Comparison of ENCODE assay signal across 15 cellular contexts in the genomic region with DNA sequence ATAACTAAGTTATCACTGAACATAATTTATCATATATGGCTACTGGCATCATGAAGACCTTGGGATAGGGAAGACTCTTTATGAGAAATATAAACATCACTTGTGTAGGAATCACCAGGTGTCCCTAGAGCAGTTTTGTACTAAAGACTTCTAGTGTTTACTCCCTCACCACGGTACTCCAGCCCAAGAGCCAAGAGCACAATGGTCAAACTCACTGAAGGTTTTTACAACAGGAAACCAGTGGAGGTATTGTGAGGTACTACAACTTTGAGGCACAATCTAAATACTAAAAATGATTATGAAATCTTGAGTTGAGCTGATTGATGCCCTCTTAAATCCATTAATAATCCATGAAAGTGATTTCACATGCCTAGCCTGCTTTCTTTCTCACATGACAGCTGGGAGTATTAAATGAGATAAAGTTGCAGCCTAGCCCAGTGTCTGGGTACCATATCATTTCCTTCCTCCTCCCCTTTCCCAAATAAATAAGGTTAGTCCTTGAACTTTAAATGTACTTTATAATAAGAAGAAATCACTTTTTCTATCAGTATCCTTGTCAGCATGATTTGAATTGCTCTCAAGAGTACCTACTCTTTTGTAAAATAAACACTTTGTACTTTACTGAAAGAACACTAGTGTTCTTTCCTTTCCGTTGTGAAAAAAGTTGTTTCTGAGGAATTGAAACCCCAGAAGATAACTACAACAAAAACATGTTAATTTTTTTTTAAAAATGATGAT. TPM values are rescaled to one million over a fixed set of nuclear protein-coding genes. Genes with fewer than 3 reads are reported as not detected.
A peak's percentile ranks its signal among the peaks of the same experiment; 100 is the strongest.
DNase-seq lines count a peak whose midpoint lies in the region; ATAC-seq and TF ChIP-seq lines count a peak whose summit lies in the region.
"Had no signal": no experiment of that assay in that cellular context is flagged by ENCODE, and none has a peak within 500 bp of the region (broad histone marks: within the 10 kb centered on the region; RNA-seq: fewer than 3 reads in every experiment).

No MANE protein-coding gene starts in this region.

- H3K27me3 ChIP-seq in Caco-2 (replicated peaks; ENCODE audit: control insufficient read depth, insufficient read depth, low read length) (no peaks in the 10 kb centered on the region), Peyer's patch (no peaks in the 10 kb centered on the region), lower lobe of right lung (ENCODE audit: low read depth) (no peaks in the 10 kb centered on the region)
- H3K27me3 ChIP-seq: brain microvascular endothelial cell, gastroesophageal sphincter had no signal

- POLR2A ChIA-PET in Caco-2 (lab: Charles Lee), result no interaction called here

- H3K9me3 ChIP-seq in Caco-2, result no peaks in the 10 kb centered on the region
- no peaks in the 10 kb centered on the region for H3K9me3 ChIP-seq in Peyer's patch
- H3K9me3 ChIP-seq in lower lobe of right lung, result no peaks in the 10 kb centered on the region
- H3K9me3 ChIP-seq: gastroesophageal sphincter, psoas muscle had no signal

- intact Hi-C loops in Caco-2 (cut with micrococcal nuclease; ENCODE audit: unreplicated experiment), result loop anchor here (10.0 kb wide), 1 partner anchor 258 kb away; no protein-coding TSS in a partner anchor
- intact Hi-C loops in lower lobe of right lung (cut with DNase I), result no loop called here
- intact Hi-C loops in CD14-positive monocyte (cut with micrococcal nuclease), result no loop called here

- no peak for DNase-seq in Caco-2
- DNase-seq in Peyer's patch, result no peak
- DNase-seq in lower lobe of right lung, result no peak
- no peak for DNase-seq in NOMO-1 treated with dmso at 0.1 percent for 144 hours (lab: John Stamatoyannopoulos, UW; ENCODE audit: unreplicated experiment)
- no peak for DNase-seq in CD14-positive monocyte (ENCODE audit: low spot score)
- no peak for DNase-seq in medulla oblongata (ENCODE audit: extremely low spot score)
- DNase-seq: brain microvascular endothelial cell, H7, MV-4-11, psoas muscle, SW 1271 had no signal

- TSS peak; percentile 77 for BruUV-seq in Caco-2 (replicated peaks; lab: Mats Ljungman, UMichigan)

- no peaks in the 10 kb centered on the region for H3K27me3 Mint-ChIP-seq in Caco-2 (ENCODE audit: insufficient read depth, unreplicated experiment)
- H3K27me3 Mint-ChIP-seq in CD14-positive monocyte (ENCODE audit: low read depth in 3 of 3), result peaks cover 0 to 1% (median 0%) of the 10 kb centered on the region in 3 donors

- H3K9me3 Mint-ChIP-seq in Caco-2 (ENCODE audit: unreplicated experiment) (no peaks in the 10 kb centered on the region), CD14-positive monocyte (peaks cover 0 to 6% (median 0%) of the 10 kb centered on the region in 7 donors)

- H3K36me3 ChIP-seq in Caco-2 (ENCODE audit: control insufficient read depth, insufficient read depth, low read length), result no peaks in the 10 kb centered on the region; the same call in none of the 2 replicates
- H3K36me3 ChIP-seq in Peyer's patch, result peaks cover 0 to 52% (median 0%) of the 10 kb centered on the region in 3 donors
- peaks cover 36% of the 10 kb centered on the region for H3K36me3 ChIP-seq in lower lobe of right lung

- H3K27ac Mint-ChIP-seq in Caco-2 (ENCODE audit: unreplicated experiment) (no peak overlapping the region), CD14-positive monocyte (peak overlapping the region in 1 of 7 donors; percentile 43)

- H3K4me1 ChIP-seq in Caco-2 (no peaks in the 10 kb centered on the region), Peyer's patch (peaks cover 0 to 9% (median 0%) of the 10 kb centered on the region in 4 donors), lower lobe of right lung (peaks cover 19% of the 10 kb centered on the region)
- H3K4me1 ChIP-seq: gastroesophageal sphincter, psoas muscle had no signal

- H3K4me3 ChIP-seq in Caco-2 (ENCODE audit: low read depth, low read length) (no peak overlapping the region), Peyer's patch (no peak overlapping the region), lower lobe of right lung (no peak overlapping the region)
- H3K4me3 ChIP-seq: gastroesophageal sphincter, psoas muscle had no signal

- H3K27ac ChIP-seq in Peyer's patch (peak overlapping the region in 3 of 4 donors; percentile 13 to 68 (median 68)), lower lobe of right lung (peak overlapping the region; percentile 1)
- H3K27ac ChIP-seq: brain microvascular endothelial cell, gastroesophageal sphincter, psoas muscle had no signal

- no peak for TF ChIP-seq POLR2A in Peyer's patch (IDR thresholded peaks at IDR 0.05)

- H3K4me3 Mint-ChIP-seq in Caco-2 (ENCODE audit: unreplicated experiment), result no peak overlapping the region
- no peak overlapping the region for H3K4me3 Mint-ChIP-seq in CD14-positive monocyte

- CTCF ChIA-PET in Caco-2 (lab: Charles Lee), result no interaction called here

- H3K4me1 Mint-ChIP-seq in Caco-2 (ENCODE audit: low read depth, unreplicated experiment) (no peaks in the 10 kb centered on the region), CD14-positive monocyte (peaks cover 28% of the 10 kb centered on the region)

- TF ChIP-seq CTCF in Caco-2 (IDR thresholded peaks at IDR 0.05; ENCODE audit: insufficient read depth in 1 of 2, low read depth in 1 of 2, low read length in 1 of 2, severe bottlenecking in 1 of 2, unreplicated experiment in 1 of 2) (no peak), Peyer's patch (IDR thresholded peaks at IDR 0.05) (no peak), lower lobe of right lung (IDR thresholded peaks at IDR 0.05) (no peak), CD14-positive monocyte (IDR thresholded peaks at IDR 0.05) (no peak)

- ATAC-seq in GM19043 (IDR thresholded peaks at IDR 0.05; ENCODE audit: low read depth, unreplicated experiment) (peak; percentile 51), lower lobe of right lung (peak; percentile 68 to 72), GM21825 (IDR thresholded peaks at IDR 0.05; ENCODE audit: unreplicated experiment) (no peak)
- ATAC-seq: gastroesophageal sphincter, psoas muscle had no signal

- H3K36me3 Mint-ChIP-seq in Caco-2 (ENCODE audit: insufficient read depth, unreplicated experiment) (peaks cover 38% of the 10 kb centered on the region), CD14-positive monocyte (peaks cover 34 to 37% of the 10 kb centered on the region in 2 donors)

RNA-seq across cellular contexts. Expression of gene GLO1, which starts 26.5 kb away (rescaled TPM):
- total RNA-seq in Caco-2 (2022) (146 and 155 TPM in 2 replicates), Peyer's patch (100 to 1,000 TPM in 1 of 4 donors, 10 to 100 TPM in 3; 62.1 to 190 (median 71.6) TPM), lower lobe of right lung (83.9 TPM)
- 10 to 100 TPM; 62.6 to 68.6 TPM for polyA plus RNA-seq in CD14-positive monocyte

RNA-seq across cellular contexts. Expression of gene BTBD9, which starts 36.7 kb away (rescaled TPM):
- total RNA-seq in Caco-2 (2022), result 19.0 and 19.6 TPM in 2 replicates
- total RNA-seq in Peyer's patch, result 10 to 100 TPM; 17.3 to 50.3 (median 37.8) TPM
- total RNA-seq in lower lobe of right lung, result 49.7 TPM
- 1 to 10 TPM; 6.2 to 7.5 TPM for polyA plus RNA-seq in CD14-positive monocyte

RNA-seq across cellular contexts. Expression of gene DNAH8, which starts 38.7 kb away (rescaled TPM):
- total RNA-seq in Caco-2 (2022), result not detected in 2 replicates
- under 1 TPM in 1 of 4 donors, not detected in 3; 0.83 TPM for total RNA-seq in Peyer's patch
- 0.03 TPM for total RNA-seq in lower lobe of right lung
- polyA plus RNA-seq in CD14-positive monocyte, result not detected
- total RNA-seq: gastroesophageal sphincter had no signal
- polyA plus RNA-seq: BJ, psoas muscle had no signal
